Comparison of ENCODE assay signal across 18 cellular contexts in the genomic region with DNA sequence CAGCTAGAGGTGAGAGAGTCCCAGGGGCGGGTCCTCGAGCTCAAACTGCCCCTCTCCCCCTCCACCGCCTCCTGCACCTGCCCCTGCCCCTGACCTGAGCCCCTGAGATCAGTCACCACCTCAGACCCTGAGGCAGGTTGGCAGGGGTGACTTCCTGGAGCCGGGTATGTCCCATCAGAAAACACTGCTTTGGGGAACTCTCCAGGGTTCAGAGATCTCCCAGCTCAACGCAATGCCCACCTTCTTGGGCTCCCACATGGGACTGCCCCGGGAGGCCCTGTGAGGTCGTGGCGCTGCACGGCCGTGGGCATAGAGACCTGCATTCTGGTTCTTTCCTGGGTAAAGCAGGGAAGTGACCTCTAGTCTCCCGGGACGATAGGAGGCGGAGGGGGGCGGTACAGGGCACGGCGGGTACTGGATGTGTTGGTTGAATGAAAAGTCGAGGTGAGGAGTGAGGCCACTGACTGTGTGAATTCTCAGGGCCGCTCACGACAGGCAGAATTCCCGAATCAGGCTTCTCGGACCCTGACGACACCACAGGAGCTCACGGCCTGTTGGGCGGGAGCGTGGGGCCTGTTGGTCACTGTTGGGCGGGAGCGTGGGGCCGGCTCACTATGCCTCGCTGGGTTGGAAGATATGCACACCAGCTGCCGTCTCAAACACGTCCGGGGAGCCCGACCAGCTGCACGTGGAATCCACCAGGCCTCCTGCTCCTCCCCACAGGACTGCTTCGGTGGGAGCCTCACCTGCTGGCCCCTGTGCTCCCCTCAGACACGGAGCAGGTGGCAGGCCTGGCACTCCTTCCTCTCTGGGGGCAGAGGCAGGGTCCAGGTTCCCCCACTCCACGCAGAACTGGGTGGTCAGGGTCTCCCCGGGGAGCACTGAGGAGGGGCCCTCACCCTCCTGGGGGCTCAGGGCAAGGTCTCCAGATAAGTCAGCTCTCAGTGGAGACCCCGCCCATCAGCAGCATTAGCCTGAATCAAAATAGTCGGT.
"Had no signal": no experiment of that assay in that cellular context is flagged by ENCODE, and none has a peak within 500 bp of the region (broad histone marks: within the 10 kb centered on the region; RNA-seq: fewer than 3 reads in every experiment).

No MANE protein-coding gene starts in this region.

- H3K4me1 Mint-ChIP-seq: activated naive CD4-positive, alpha-beta T cell treated with anti-CD3 and anti-CD28 coated beads, Interleukin-2, amount 10 ng/mL, durations not matched to agents 7 days and 5 days; activated naive CD8-positive, alpha-beta T cell treated with anti-CD3 and anti-CD28 coated beads, Interleukin-2, amount 50 U/mL, for 24 hours; activated T-helper 17 cell treated with anti-CD3 and anti-CD28 coated beads, Interleukin-2, amount 50 U/mL, for 72 hours; stimulated activated naive CD8-positive, alpha-beta T cell treated with anti-CD3 and anti-CD28 coated beads, Interleukin-15, amount 100 ng/mL, for 72 hours had no signal

- H3K27me3 Mint-ChIP-seq: activated CD4-positive, alpha-beta T cell treated with anti-CD3 and anti-CD28 coated beads, Interleukin-2, amount 10 ng/mL, durations not matched to agents 7 days and 5 days; activated naive CD4-positive, alpha-beta T cell treated with anti-CD3 and anti-CD28 coated beads, Interleukin-2, amount 10 ng/mL, durations not matched to agents 7 days and 5 days had no signal

- H3K4me1 ChIP-seq: foreskin keratinocyte, left lung, right lobe of liver, suprapubic skin, transverse colon had no signal

- H3K36me3 Mint-ChIP-seq: activated naive CD4-positive, alpha-beta T cell treated with anti-CD3 and anti-CD28 coated beads, Interleukin-2, amount 10 ng/mL, durations not matched to agents 7 days and 5 days; brain had no signal

- ATAC-seq: activated CD4-positive, CD25-positive, alpha-beta regulatory T cell treated with anti-CD3 and anti-CD28 coated beads, Interleukin-2, amount 50 U/mL, for 24 hours; activated naive CD8-positive, alpha-beta T cell treated with anti-CD3 and anti-CD28 coated beads, Interleukin-2, amount 50 U/mL, for 24 hours; activated T-helper 17 cell treated with anti-CD3 and anti-CD28 coated beads, Interleukin-2, amount 50 U/mL, for 72 hours; foreskin keratinocyte; right lobe of liver; stimulated activated naive CD8-positive, alpha-beta T cell treated with anti-CD3 and anti-CD28 coated beads, Interleukin-15, amount 100 ng/mL, for 72 hours had no signal

- H3K27ac ChIP-seq: foreskin keratinocyte, left lung, right lobe of liver, suprapubic skin, transverse colon had no signal

- H3K4me3 ChIP-seq: left lung, right lobe of liver, suprapubic skin, transverse colon had no signal

- H3K27me3 ChIP-seq: foreskin keratinocyte, right lobe of liver had no signal

- H3K9me3 ChIP-seq: left lung, right lobe of liver, suprapubic skin, transverse colon had no signal

- H3K36me3 ChIP-seq: left lung, right lobe of liver, suprapubic skin, transverse colon had no signal

- H3K4me3 Mint-ChIP-seq: activated CD4-positive, alpha-beta T cell treated with anti-CD3 and anti-CD28 coated beads, Interleukin-2, amount 10 ng/mL, durations not matched to agents 7 days and 5 days; activated naive CD4-positive, alpha-beta T cell treated with anti-CD3 and anti-CD28 coated beads, Interleukin-2, amount 10 ng/mL, durations not matched to agents 7 days and 5 days; activated naive CD8-positive, alpha-beta T cell treated with anti-CD3 and anti-CD28 coated beads, Interleukin-2, amount 50 U/mL, for 24 hours; activated T-helper 17 cell treated with anti-CD3 and anti-CD28 coated beads, Interleukin-2, amount 50 U/mL, for 72 hours; brain; stimulated activated naive CD8-positive, alpha-beta T cell treated with anti-CD3 and anti-CD28 coated beads, Interleukin-15, amount 100 ng/mL, for 72 hours had no signal

- H3K27ac Mint-ChIP-seq: activated CD4-positive, alpha-beta T cell treated with anti-CD3 and anti-CD28 coated beads, Interleukin-2, amount 10 ng/mL, durations not matched to agents 7 days and 5 days; activated naive CD4-positive, alpha-beta T cell treated with anti-CD3 and anti-CD28 coated beads, Interleukin-2, amount 10 ng/mL, durations not matched to agents 7 days and 5 days; activated naive CD8-positive, alpha-beta T cell treated with anti-CD3 and anti-CD28 coated beads, Interleukin-2, amount 50 U/mL, for 24 hours; activated T-helper 17 cell treated with anti-CD3 and anti-CD28 coated beads, Interleukin-2, amount 50 U/mL, for 72 hours had no signal

- H3K9me3 Mint-ChIP-seq: activated CD4-positive, alpha-beta T cell treated with anti-CD3 and anti-CD28 coated beads, Interleukin-2, amount 10 ng/mL, durations not matched to agents 7 days and 5 days; activated naive CD4-positive, alpha-beta T cell treated with anti-CD3 and anti-CD28 coated beads, Interleukin-2, amount 10 ng/mL, durations not matched to agents 7 days and 5 days; activated T-helper 17 cell treated with anti-CD3 and anti-CD28 coated beads, Interleukin-2, amount 50 U/mL, for 72 hours had no signal

- DNase-seq: activated CD4-positive, alpha-beta T cell treated with anti-CD3 and anti-CD28 coated beads, Interleukin-2, amount 10 ng/mL, durations not matched to agents 7 days and 5 days; activated naive CD4-positive, alpha-beta T cell treated with anti-CD3 and anti-CD28 coated beads, Interleukin-2, amount 10 ng/mL, durations not matched to agents 7 days and 5 days; activated naive CD8-positive, alpha-beta T cell treated with anti-CD3 and anti-CD28 coated beads, Interleukin-2, amount 50 U/mL, for 24 hours; activated T-cell treated with anti-CD3 and anti-CD28 coated beads, Interleukin-2, amount 50 U/mL, for 1 hour; anterior cingulate cortex; foreskin keratinocyte; glutamatergic neuron; hippocampal formation; midbrain; stimulated activated CD4-positive, alpha-beta T cell treated with anti-CD3 and anti-CD28 coated beads, Interleukin-4, amount 100 ng/mL, for 1 hour; stimulated activated naive CD8-positive, alpha-beta T cell treated with anti-CD3 and anti-CD28 coated beads, Interleukin-15, amount 100 ng/mL, for 72 hours; transverse colon had no signal
